In the genomic region with DNA sequence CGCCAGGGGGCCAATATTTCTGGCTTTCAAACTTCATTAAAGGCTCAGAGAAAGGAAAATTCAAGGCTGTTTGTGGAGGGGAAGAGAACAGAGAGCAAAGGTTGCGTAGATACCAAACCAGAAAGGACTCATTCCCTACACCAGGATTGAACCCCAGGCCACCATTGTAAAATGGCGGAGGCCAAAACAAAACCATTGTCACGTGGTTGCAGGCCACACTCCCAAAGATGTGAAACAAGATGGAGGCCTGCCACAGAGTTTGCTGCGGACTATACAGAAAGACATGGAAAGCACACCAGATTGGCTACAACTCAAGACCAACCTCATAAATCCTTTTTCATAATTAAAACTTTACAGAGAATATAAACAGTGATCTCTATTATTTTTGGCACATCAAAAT, we compare ENCODE assay signal across 14 cellular contexts.
A peak's percentile ranks its signal among the peaks of the same experiment; 100 is the strongest.
DNase-seq lines count a peak whose midpoint lies in the region; ATAC-seq, FAIRE-seq and TF ChIP-seq lines count a peak whose summit lies in the region.
"Had no signal": no experiment of that assay in that cellular context is flagged by ENCODE, and none has a peak within 500 bp of the region (broad histone marks: within the 10 kb centered on the region; RNA-seq: fewer than 3 reads in every experiment).

No MANE protein-coding gene starts in this region.

- CTCF ChIA-PET in H1 (lab: Charles Lee; ENCODE audit: partially characterized antibody), result interaction anchor here (0.6 to 1.7 kb wide), 7 partner anchors 9 to 290 kb away, joined by 3 to 6 read pairs (median 4); no protein-coding TSS in a partner anchor

- TF ChIP-seq RAD21 in H1 (IDR thresholded peaks at IDR 0.05 in 1 of 2, conservative IDR thresholded peaks at IDR 0.05 in 1 of 2; ENCODE audit: low read depth in 2 of 2, low read length in 2 of 2), result no peak

- no peak overlapping the region for H3K4ac ChIP-seq in H1 (replicated peaks; ENCODE audit: insufficient read length, low read depth, low read length)

- no peak for TF ChIP-seq CTCF in H1 (IDR thresholded peaks at IDR 0.05; ENCODE audit: control extremely low read depth in 1 of 3, insufficient read depth in 1 of 3, low read depth in 1 of 3, low read length in 3 of 3)
- TF ChIP-seq CTCF in mesothelial cell of epicardium (IDR thresholded peaks at IDR 0.05; ENCODE audit: unreplicated experiment), result no peak
- no peak for TF ChIP-seq CTCF in uterus (IDR thresholded peaks at IDR 0.05)
- TF ChIP-seq CTCF in mucosa of descending colon (IDR thresholded peaks at IDR 0.05), result no peak

- no peak overlapping the region for H3K4me2 ChIP-seq in H1 (ENCODE audit: insufficient read depth in 1 of 2, low read depth in 2 of 2, low read length in 2 of 2)

- H3K18ac ChIP-seq in H1 (ENCODE audit: extremely low read depth, low read length), result peak overlapping the region; percentile 36

- no peaks in the 10 kb centered on the region for H3K23me2 ChIP-seq in H1 (ENCODE audit: low read depth, low read length)

- ATAC-seq in mucosa of descending colon, result no peak
- ATAC-seq: CD8-positive, alpha-beta T cell had no signal

- H3K36me3 ChIP-seq in HUES6 (ENCODE audit: control insufficient read depth, insufficient read depth, low read length) (no peaks in the 10 kb centered on the region), H1 (ENCODE audit: control insufficient read depth in 2 of 4, insufficient read depth in 4 of 4, low read length in 3 of 4) (no peaks in the 10 kb centered on the region), uterus (no peaks in the 10 kb centered on the region), mucosa of descending colon (ENCODE audit: low read depth) (no peaks in the 10 kb centered on the region)

- TF ChIP-seq POLR2A in H1 (IDR thresholded peaks at IDR 0.05; ENCODE audit: control extremely low read depth in 1 of 2, low read depth in 2 of 2, low read length in 2 of 2) (no peak), uterus (IDR thresholded peaks at IDR 0.05) (no peak)

- H3K9me3 ChIP-seq in HUES6 (ENCODE audit: control insufficient read depth, insufficient read depth, low read depth, low read length) (no peaks in the 10 kb centered on the region), H1 (ENCODE audit: insufficient read depth in 2 of 2, low read depth in 1 of 2, low read length in 1 of 2) (no peaks in the 10 kb centered on the region), uterus (no peaks in the 10 kb centered on the region), mucosa of descending colon (no peaks in the 10 kb centered on the region)

- H4K5ac ChIP-seq in H1 (ENCODE audit: insufficient read length, low read depth, low read length), result peak overlapping the region; percentile 67

- peak overlapping the region; percentile 17 for H4K91ac ChIP-seq in H1 (replicated peaks; ENCODE audit: insufficient read length, low read length)

- H3K27ac ChIP-seq in HUES6 (ENCODE audit: low read depth, low read length), result peak overlapping the region; percentile 55; the same call in 1 of the 2 replicates
- no peak overlapping the region for H3K27ac ChIP-seq in H1 (ENCODE audit: low read depth, low read length)
- H3K27ac ChIP-seq in uterus, result no peak overlapping the region

- no peak overlapping the region for H3K4me3 ChIP-seq in HUES6 (ENCODE audit: low read depth, low read length)
- H3K4me3 ChIP-seq in H1 (ENCODE audit: extremely low read depth in 1 of 4, insufficient read depth in 2 of 4, low read depth in 3 of 4, low read length in 4 of 4), result no peak overlapping the region
- H3K4me3 ChIP-seq in uterus, result no peak overlapping the region
- H3K4me3 ChIP-seq in mucosa of descending colon, result no peak overlapping the region

- no peak overlapping the region for H3K23ac ChIP-seq in H1 (ENCODE audit: insufficient read length)

- H3K9ac ChIP-seq in HUES6 (ENCODE audit: low read length), result no peak overlapping the region
- no peak overlapping the region for H3K9ac ChIP-seq in H1 (replicated peaks in 1 of 4; ENCODE audit: extremely low read depth in 1 of 4, low read depth in 3 of 4, low read length in 3 of 4)

- WGBS in H1 (ENCODE audit: extremely low coverage in 1 of 2, insufficient coverage in 1 of 2, insufficient read length in 1 of 2, insufficient replicate concordance in 2 of 2, low coverage in 1 of 2, low lambda C conversion rate in 2 of 2, missing lambda C conversion rate in 1 of 2), 2 experiments, result 73% methylated on average over 5 of the region's 5 CpGs; no CpG with 5 or more reads in 1 of the 2 experiments

- FAIRE-seq in H1 (lab: Jason Lieb, UNC), result no peak
- FAIRE-seq: A204.1, GM18507 had no signal

- no peaks in the 10 kb centered on the region for H4K20me1 ChIP-seq in H1 (replicated peaks in 1 of 2; ENCODE audit: control insufficient read depth in 1 of 2, insufficient read depth in 2 of 2, low read length in 2 of 2)

- H3K9me3 Mint-ChIP-seq in mesothelial cell of epicardium, result no peaks in the 10 kb centered on the region
- H3K9me3 Mint-ChIP-seq: CD8-positive, alpha-beta T cell had no signal

- H2BK20ac ChIP-seq in H1 (ENCODE audit: low read length), result peak overlapping the region; percentile 19; the same call in 1 of the 2 replicates

- H4K8ac ChIP-seq in H1 (ENCODE audit: extremely low read depth, insufficient read depth, low read length), result no peak overlapping the region; the same call in 1 of the 2 replicates

- no peaks in the 10 kb centered on the region for H3K36me3 Mint-ChIP-seq in mesothelial cell of epicardium
- H3K36me3 Mint-ChIP-seq: CD14-positive monocyte; CD8-positive, alpha-beta T cell had no signal

- H3K14ac ChIP-seq in H1 (ENCODE audit: insufficient read length), result no peak overlapping the region

- no peaks in the 10 kb centered on the region for H3K27me3 Mint-ChIP-seq in mesothelial cell of epicardium (ENCODE audit: low read depth)

- H3K4me3 Mint-ChIP-seq in mesothelial cell of epicardium, result no peak overlapping the region
- H3K4me3 Mint-ChIP-seq: CD14-positive monocyte; CD8-positive, alpha-beta T cell had no signal

- H3K4me1 ChIP-seq in HUES6 (ENCODE audit: control insufficient read depth, insufficient read depth, low read length) (peaks cover 28% of the 10 kb centered on the region), H1 (replicated peaks in 1 of 4; ENCODE audit: control insufficient read depth in 3 of 4, insufficient read depth in 4 of 4, low read length in 3 of 4) (peaks cover 2 to 14% (median 3%) of the 10 kb centered on the region in 4 experiments; a peak in 2 of 7 replicates), uterus (no peaks in the 10 kb centered on the region), mucosa of descending colon (ENCODE audit: low read depth) (no peaks in the 10 kb centered on the region)

- no peak for DNase-seq in H1 (ENCODE audit: low read depth in 1 of 2, low spot score in 2 of 2)
- no peak for DNase-seq in mesothelial cell of epicardium (ENCODE audit: low spot score in 2 of 2, unreplicated experiment in 2 of 2)
- peak; percentile 6 for DNase-seq in stromal cell of bone marrow (ENCODE audit: low read depth)
- DNase-seq in NCI-H2107 (lab: John Stamatoyannopoulos, UW), result no peak
- DNase-seq in uterus, result no peak
- no peak for DNase-seq in mucosa of descending colon
- DNase-seq in AML-193 (lab: John Stamatoyannopoulos, UW), result no peak
- DNase-seq: CD8-positive, alpha-beta T cell; COR-L47; GF-D8 had no signal

- H3K4me1 Mint-ChIP-seq in mesothelial cell of epicardium, result peaks cover 52% of the 10 kb centered on the region
- H3K4me1 Mint-ChIP-seq: CD14-positive monocyte had no signal

- H2AK5ac ChIP-seq in H1 (ENCODE audit: low read depth, low read length), result no peak overlapping the region

- H3K79me2 ChIP-seq in H1 (ENCODE audit: control insufficient read depth in 1 of 2, insufficient read depth in 2 of 2, low read length in 2 of 2), result no peaks in the 10 kb centered on the region

- TF ChIP-seq EP300 in H1 (IDR thresholded peaks at IDR 0.05; ENCODE audit: borderline replicate concordance in 1 of 2, low read depth in 2 of 2, low read length in 2 of 2), result no peak

- H2BK12ac ChIP-seq in H1 (ENCODE audit: low read depth, low read length), result no peak overlapping the region

- no peak overlapping the region for H2BK15ac ChIP-seq in H1 (ENCODE audit: low read length)

- H2AFZ ChIP-seq in H1 (ENCODE audit: low read length), result peak overlapping the region; percentile 37; the same call in 1 of the 2 replicates

- peak overlapping the region; percentile 12; the same call in 1 of the 2 replicates for H2BK5ac ChIP-seq in H1 (ENCODE audit: low read depth, low read length)

- no peak overlapping the region for H3K56ac ChIP-seq in H1 (replicated peaks; ENCODE audit: insufficient read length, low read depth, low read length)

- peak overlapping the region; percentile 35 for H2BK120ac ChIP-seq in H1 (replicated peaks; ENCODE audit: low read depth, low read length)

- intact Hi-C loops in uterus (cut with DNase I; ENCODE audit: low total_unique reads) (no loop called here), mucosa of descending colon (cut with DNase I, micrococcal nuclease) (no loop called here)

- POLR2A ChIA-PET in H1 (lab: Charles Lee; ENCODE audit: partially characterized antibody), result interaction anchor here (0.8 kb wide), 1 partner anchor 9 kb away, joined by 3 read pairs; no protein-coding TSS in a partner anchor

- peak overlapping the region; percentile 25 for H3K27ac Mint-ChIP-seq in mesothelial cell of epicardium
- H3K27ac Mint-ChIP-seq: CD8-positive, alpha-beta T cell had no signal

- H3K27me3 ChIP-seq in HUES6 (ENCODE audit: control insufficient read depth, insufficient read depth, low read length), result no peaks in the 10 kb centered on the region
- H3K27me3 ChIP-seq in H1 (replicated peaks in 1 of 4; ENCODE audit: control insufficient read depth in 3 of 4, extremely low read depth in 1 of 4, insufficient read depth in 3 of 4, low read length in 3 of 4), result no peaks in the 10 kb centered on the region
- no peaks in the 10 kb centered on the region for H3K27me3 ChIP-seq in uterus

- no peaks in the 10 kb centered on the region for H3K79me1 ChIP-seq in H1 (ENCODE audit: low read depth, low read length)

TF ChIP-seq in H1, 55 proteins besides CTCF, POLR2A, EP300 and RAD21:
- TF ChIP-seq SIX5 (IDR thresholded peaks at IDR 0.05; ENCODE audit: low read depth, low read length) (no peak), YY1 (IDR thresholded peaks at IDR 0.05; ENCODE audit: low read depth, low read length) (peak; percentile 80), EZH2 (IDR thresholded peaks at IDR 0.05; ENCODE audit: low read depth, low read length, severe bottlenecking) (no peak), JUND (IDR thresholded peaks at IDR 0.05; ENCODE audit: low read length) (no peak), RFX5 (IDR thresholded peaks at IDR 0.05; ENCODE audit: borderline replicate concordance, low read depth, low read length) (no peak), SIRT6 (IDR thresholded peaks at IDR 0.05; ENCODE audit: low read length) (no peak), HDAC6 (IDR thresholded peaks at IDR 0.05; ENCODE audit: low read depth, low read length) (no peak), TCF12 (IDR thresholded peaks at IDR 0.05; ENCODE audit: low read depth, low read length) (no peak)
